Comparison of ENCODE assay signal across 4 cellular contexts in the genomic region with DNA sequence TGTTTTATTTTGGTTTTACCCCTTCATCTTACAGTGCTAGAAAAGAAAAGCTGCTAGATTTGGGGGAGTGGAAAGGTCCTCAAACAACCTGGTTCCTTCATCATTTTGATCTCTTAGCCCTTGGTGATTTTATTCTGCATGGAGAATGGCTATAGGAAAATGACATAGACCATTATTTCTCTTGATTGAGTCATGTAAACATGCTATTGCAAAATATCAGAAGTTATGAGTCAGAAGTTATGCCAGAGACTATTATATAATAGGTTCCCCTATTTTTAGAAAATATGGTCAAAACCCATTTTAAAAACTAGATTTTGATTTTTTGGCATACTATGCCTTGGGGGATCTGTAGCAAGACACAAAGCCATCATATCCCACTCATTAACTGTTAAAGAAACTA.
TF ChIP-seq lines count a peak whose summit lies in the region.

No MANE protein-coding gene starts in this region.

TF ChIP-seq in SK-N-SH, 30 proteins besides CTCF, POLR2A, EP300 and RAD21 (continued from another document and continues in another):
- TF ChIP-seq USF1 (IDR thresholded peaks at IDR 0.05; ENCODE audit: borderline replicate concordance, low read depth), result no peak
- no peak for TF ChIP-seq YY1 (IDR thresholded peaks at IDR 0.05; ENCODE audit: low read depth)
- peak; percentile 50; the same call in 1 of the 2 replicates for TF ChIP-seq FOSL2 (IDR thresholded peaks at IDR 0.05; ENCODE audit: borderline replicate concordance, low read depth)
- no peak for TF ChIP-seq TEAD4 (IDR thresholded peaks at IDR 0.05; ENCODE audit: borderline replicate concordance, insufficient read depth)
- no peak for TF ChIP-seq ZBTB33 (IDR thresholded peaks at IDR 0.05; ENCODE audit: borderline replicate concordance, low read depth)

TF ChIP-seq in SK-N-SH treated with all-trans-retinoic acid at 6 μM for 48 hours, 23 proteins besides CTCF, POLR2A, EP300 and RAD21 (continued from another document and continues in another):
- TF ChIP-seq, protein P1, sequence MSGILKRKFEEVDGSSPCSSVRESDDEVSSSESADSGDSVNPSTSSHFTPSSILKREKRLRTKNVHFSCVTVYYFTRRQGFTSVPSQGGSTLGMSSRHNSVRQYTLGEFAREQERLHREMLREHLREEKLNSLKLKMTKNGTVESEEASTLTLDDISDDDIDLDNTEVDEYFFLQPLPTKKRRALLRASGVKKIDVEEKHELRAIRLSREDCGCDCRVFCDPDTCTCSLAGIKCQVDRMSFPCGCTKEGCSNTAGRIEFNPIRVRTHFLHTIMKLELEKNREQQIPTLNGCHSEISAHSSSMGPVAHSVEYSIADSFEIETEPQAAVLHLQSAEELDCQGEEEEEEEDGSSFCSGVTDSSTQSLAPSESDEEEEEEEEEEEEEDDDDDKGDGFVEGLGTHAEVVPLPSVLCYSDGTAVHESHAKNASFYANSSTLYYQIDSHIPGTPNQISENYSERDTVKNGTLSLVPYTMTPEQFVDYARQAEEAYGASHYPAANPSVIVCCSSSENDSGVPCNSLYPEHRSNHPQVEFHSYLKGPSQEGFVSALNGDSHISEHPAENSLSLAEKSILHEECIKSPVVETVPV (CRISPR knock-in tag; IDR thresholded peaks at IDR 0.05), result no peak
- TF ChIP-seq, protein P2, sequence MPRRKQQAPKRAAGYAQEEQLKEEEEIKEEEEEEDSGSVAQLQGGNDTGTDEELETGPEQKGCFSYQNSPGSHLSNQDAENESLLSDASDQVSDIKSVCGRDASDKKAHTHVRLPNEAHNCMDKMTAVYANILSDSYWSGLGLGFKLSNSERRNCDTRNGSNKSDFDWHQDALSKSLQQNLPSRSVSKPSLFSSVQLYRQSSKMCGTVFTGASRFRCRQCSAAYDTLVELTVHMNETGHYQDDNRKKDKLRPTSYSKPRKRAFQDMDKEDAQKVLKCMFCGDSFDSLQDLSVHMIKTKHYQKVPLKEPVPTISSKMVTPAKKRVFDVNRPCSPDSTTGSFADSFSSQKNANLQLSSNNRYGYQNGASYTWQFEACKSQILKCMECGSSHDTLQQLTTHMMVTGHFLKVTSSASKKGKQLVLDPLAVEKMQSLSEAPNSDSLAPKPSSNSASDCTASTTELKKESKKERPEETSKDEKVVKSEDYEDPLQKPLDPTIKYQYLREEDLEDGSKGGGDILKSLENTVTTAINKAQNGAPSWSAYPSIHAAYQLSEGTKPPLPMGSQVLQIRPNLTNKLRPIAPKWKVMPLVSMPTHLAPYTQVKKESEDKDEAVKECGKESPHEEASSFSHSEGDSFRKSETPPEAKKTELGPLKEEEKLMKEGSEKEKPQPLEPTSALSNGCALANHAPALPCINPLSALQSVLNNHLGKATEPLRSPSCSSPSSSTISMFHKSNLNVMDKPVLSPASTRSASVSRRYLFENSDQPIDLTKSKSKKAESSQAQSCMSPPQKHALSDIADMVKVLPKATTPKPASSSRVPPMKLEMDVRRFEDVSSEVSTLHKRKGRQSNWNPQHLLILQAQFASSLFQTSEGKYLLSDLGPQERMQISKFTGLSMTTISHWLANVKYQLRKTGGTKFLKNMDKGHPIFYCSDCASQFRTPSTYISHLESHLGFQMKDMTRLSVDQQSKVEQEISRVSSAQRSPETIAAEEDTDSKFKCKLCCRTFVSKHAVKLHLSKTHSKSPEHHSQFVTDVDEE (CRISPR knock-in tag; IDR thresholded peaks at IDR 0.05), result no peak
- TF ChIP-seq CREB5 (CRISPR knock-in tag; IDR thresholded peaks at IDR 0.05; ENCODE audit: low read depth), result no peak
- TF ChIP-seq GLIS3 (CRISPR knock-in tag; IDR thresholded peaks at IDR 0.05), result no peak
- TF ChIP-seq ZFP3 (CRISPR knock-in tag; IDR thresholded peaks at IDR 0.05), result no peak

TF ChIP-seq in endothelial cell of umbilical vein, 7 proteins besides CTCF, POLR2A, EP300 and RAD21 (continued from another document):
- no peak for TF ChIP-seq POLR2AphosphoS5 (IDR thresholded peaks at IDR 0.05; ENCODE audit: insufficient read depth, low read depth, low read length)
- TF ChIP-seq JUN (IDR thresholded peaks at IDR 0.05; ENCODE audit: borderline replicate concordance, insufficient read depth, insufficient read length, low read depth), result peak; percentile 9
- no peak for TF ChIP-seq MYC (IDR thresholded peaks at IDR 0.05; ENCODE audit: low read depth, low read length)
- TF ChIP-seq MAX (IDR thresholded peaks at IDR 0.05; ENCODE audit: insufficient read depth, insufficient read length), result no peak

TF ChIP-seq in HEK293T, 16 proteins besides CTCF, POLR2A, EP300 and RAD21 (continued from another document):
- TF ChIP-seq BHLHE40 (IDR thresholded peaks at IDR 0.05; ENCODE audit: borderline replicate concordance) (no peak), CTBP1 (IDR thresholded peaks at IDR 0.05; ENCODE audit: borderline replicate concordance) (no peak), NFRKB (IDR thresholded peaks at IDR 0.05) (no peak), L3MBTL2 (conservative IDR thresholded peaks at IDR 0.05) (no peak), FOXM1 (IDR thresholded peaks at IDR 0.05; ENCODE audit: borderline replicate concordance) (no peak), ARNT (IDR thresholded peaks at IDR 0.05) (no peak), PKNOX1 (IDR thresholded peaks at IDR 0.05) (no peak), FOXA1 (IDR thresholded peaks at IDR 0.05) (no peak), FOXK2 (IDR thresholded peaks at IDR 0.05) (no peak), SP1 (IDR thresholded peaks at IDR 0.05) (no peak)
